In genomic region chr12:25943940-25944339, GRCh38 we compare ENCODE assay signal across 10 cellular contexts. TPM values are rescaled to one million over a fixed set of nuclear protein-coding genes. Genes with fewer than 3 reads are reported as not detected.
"Had no signal": no experiment of that assay in that cellular context is flagged by ENCODE, and none has a peak within 500 bp of the region (broad histone marks: within the 10 kb centered on the region; RNA-seq: fewer than 3 reads in every experiment).

No MANE protein-coding gene starts in this region.

- H3K4me3 ChIP-seq: GM23338, K562 had no signal

- FAIRE-seq: H1, H54, HTR-8/SVneo, K562 had no signal

- H2AFZ ChIP-seq: GM23338 had no signal

- DNase-seq: H9, HCEC 1CT, HFFc6, IMR-90 had no signal

- H3K4me2 ChIP-seq: GM23338 had no signal

RNA-seq across cellular contexts. Expression of gene RASSF8, which starts 14.5 kb away (rescaled TPM):
- total RNA-seq: HT-29 had no signal
